ENCODE assay signal across 9 cellular contexts in the genomic region with DNA sequence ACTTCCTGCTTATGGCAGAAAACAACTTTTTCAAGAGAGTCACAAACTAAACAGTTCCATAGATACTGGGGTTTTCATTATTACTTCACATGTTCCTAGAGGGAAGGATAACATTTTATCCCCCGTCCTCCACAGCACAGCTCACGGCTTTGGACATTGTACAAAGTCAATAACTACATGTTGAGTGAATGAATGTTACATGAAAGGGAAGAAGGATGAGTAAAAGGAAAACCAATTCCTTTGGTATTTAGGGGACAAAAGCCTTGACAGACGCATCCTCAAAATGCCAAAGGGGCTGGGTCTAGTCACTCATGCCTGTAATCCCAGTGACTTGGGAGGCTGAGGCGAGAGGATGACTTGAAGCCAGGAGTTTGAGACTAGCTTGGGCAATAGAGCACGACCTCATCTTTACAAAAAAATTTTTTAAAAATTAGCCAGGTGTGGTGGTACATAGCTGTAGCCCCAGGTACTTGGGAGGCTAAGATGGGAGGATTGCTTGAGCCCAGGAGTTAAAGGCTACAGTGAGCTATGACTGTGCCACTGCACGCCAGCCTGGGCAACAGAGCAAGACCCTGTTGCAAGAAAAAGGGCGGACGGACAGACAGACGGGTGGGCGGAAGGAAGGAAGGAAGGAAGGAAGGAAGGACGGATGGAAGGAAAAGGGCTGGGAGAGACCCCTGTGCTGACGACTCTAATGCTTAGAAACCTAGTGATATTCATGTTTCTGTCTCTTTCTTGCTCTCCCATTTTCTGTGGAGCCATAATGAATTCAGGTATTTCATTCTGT. TPM values are rescaled to one million over a fixed set of nuclear protein-coding genes. Genes with fewer than 3 reads are reported as not detected.
DNase-seq lines count a peak whose midpoint lies in the region; ATAC-seq and TF ChIP-seq lines count a peak whose summit lies in the region.
"Had no signal": no experiment of that assay in that cellular context is flagged by ENCODE, and none has a peak within 500 bp of the region (broad histone marks: within the 10 kb centered on the region; RNA-seq: fewer than 3 reads in every experiment).

No MANE protein-coding gene starts in this region.

- peaks cover 89% of the 10 kb centered on the region for H3K36me3 Mint-ChIP-seq in CD4-positive, alpha-beta T cell (ENCODE audit: low read depth)
- H3K36me3 Mint-ChIP-seq in endothelial cell (ENCODE audit: low read depth, unreplicated experiment): peaks cover 60% of the 10 kb centered on the region

- TF ChIP-seq POLR2A in gastrocnemius medialis (IDR thresholded peaks at IDR 0.05): no peak

- H3K4me1 Mint-ChIP-seq in CD4-positive, alpha-beta T cell (ENCODE audit: low read depth): peaks cover 46% of the 10 kb centered on the region
- H3K4me1 Mint-ChIP-seq in endothelial cell (ENCODE audit: unreplicated experiment): peaks cover 29% of the 10 kb centered on the region

- intact Hi-C loops in CD4-positive, alpha-beta T cell (cut with DNase I, micrococcal nuclease): no loop called here
- intact Hi-C loops in gastrocnemius medialis (cut with DNase I; ENCODE audit: low total_unique reads): loop anchor here (5.0 kb wide), 1 partner anchor 520 kb away; the partner anchor contains the start of gene RORC

- DNase-seq in CD4-positive, alpha-beta T cell: no peak
- DNase-seq in RWPE2 (ENCODE audit: low spot score): no peak
- no peak for DNase-seq in endothelial cell (ENCODE audit: low spot score)
- DNase-seq in gastrocnemius medialis: no peak
- DNase-seq in GOT3 (lab: John Stamatoyannopoulos, UW): no peak
- DNase-seq in NCI-H2171 (lab: John Stamatoyannopoulos, UW): no peak
- DNase-seq in NCI-H1092 treated with DMSO at 0.1 percent for 48 hours (lab: John Stamatoyannopoulos, UW): no peak
- DNase-seq: activated CD4-positive, alpha-beta T cell treated with anti-CD3 and anti-CD28 coated beads for 1 hour had no signal

- ATAC-seq in CD4-positive, alpha-beta T cell (ENCODE audit: poor library complexity): no peak
- no peak for ATAC-seq in RWPE2 (ENCODE audit: low read depth)
- ATAC-seq in gastrocnemius medialis: no peak
- no peak for ATAC-seq in HG03565 (IDR thresholded peaks at IDR 0.05; ENCODE audit: unreplicated experiment)

- no peaks in the 10 kb centered on the region for H3K9me3 ChIP-seq in CD4-positive, alpha-beta T cell (ENCODE audit: control insufficient read depth, low read length)
- H3K9me3 ChIP-seq in RWPE2 (ENCODE audit: severe bottlenecking): no peaks in the 10 kb centered on the region
- no peaks in the 10 kb centered on the region for H3K9me3 ChIP-seq in gastrocnemius medialis

- H3K27ac Mint-ChIP-seq in CD4-positive, alpha-beta T cell: peak overlapping the region; percentile 59
- no peak overlapping the region for H3K27ac Mint-ChIP-seq in endothelial cell (ENCODE audit: unreplicated experiment)

- H3K9me3 Mint-ChIP-seq in CD4-positive, alpha-beta T cell: no peaks in the 10 kb centered on the region
- no peaks in the 10 kb centered on the region for H3K9me3 Mint-ChIP-seq in endothelial cell (ENCODE audit: unreplicated experiment)

- peaks cover 22% of the 10 kb centered on the region for H3K4me1 ChIP-seq in RWPE2 (ENCODE audit: insufficient read depth, poor library complexity, severe bottlenecking)
- H3K4me1 ChIP-seq in gastrocnemius medialis: peaks cover 55 to 69% of the 10 kb centered on the region in 2 donors

- no peaks in the 10 kb centered on the region for H3K27me3 Mint-ChIP-seq in CD4-positive, alpha-beta T cell
- H3K27me3 Mint-ChIP-seq in endothelial cell (ENCODE audit: unreplicated experiment): peaks cover 2% of the 10 kb centered on the region

- no peak overlapping the region for H3K4me3 Mint-ChIP-seq in CD4-positive, alpha-beta T cell
- H3K4me3 Mint-ChIP-seq in endothelial cell (ENCODE audit: unreplicated experiment): peak overlapping the region; percentile 42

- H3K4me3 ChIP-seq in RWPE2 (ENCODE audit: severe bottlenecking) (no peak overlapping the region), gastrocnemius medialis (peak overlapping the region in 1 of 4 donors; percentile 8)

- H3K27ac ChIP-seq in CD4-positive, alpha-beta T cell (ENCODE audit: low read depth, low read length): peak overlapping the region; percentile 39
- H3K27ac ChIP-seq in RWPE2 (ENCODE audit: poor library complexity, severe bottlenecking) (peak overlapping the region; percentile 57), gastrocnemius medialis (peak overlapping the region; percentile 91 to 95 (median 93))

- H3K27me3 ChIP-seq in CD4-positive, alpha-beta T cell (ENCODE audit: control insufficient read depth, insufficient read depth, low read length): no peaks in the 10 kb centered on the region
- H3K27me3 ChIP-seq in RWPE2 (ENCODE audit: insufficient read depth, poor library complexity, severe bottlenecking): no peaks in the 10 kb centered on the region
- no peaks in the 10 kb centered on the region for H3K27me3 ChIP-seq in gastrocnemius medialis

- in situ Hi-C loops in gastrocnemius medialis (cut with MboI; ENCODE audit: low sequenced_read_pairs in 4 of 4): no loop called here

- no peak for TF ChIP-seq CTCF in CD4-positive, alpha-beta T cell (IDR thresholded peaks at IDR 0.05)
- no peak for TF ChIP-seq CTCF in RWPE2 (IDR thresholded peaks at IDR 0.05; ENCODE audit: poor library complexity, severe bottlenecking)
- TF ChIP-seq CTCF in endothelial cell (IDR thresholded peaks at IDR 0.05; ENCODE audit: unreplicated experiment): no peak
- TF ChIP-seq CTCF in gastrocnemius medialis (IDR thresholded peaks at IDR 0.05 in 4 of 5, conservative IDR thresholded peaks at IDR 0.05 in 1 of 5): no peak

- H3K36me3 ChIP-seq in RWPE2 (ENCODE audit: low read depth): peaks cover 80% of the 10 kb centered on the region
- peaks cover 0 to 36% of the 10 kb centered on the region in 2 donors for H3K36me3 ChIP-seq in gastrocnemius medialis

- POLR2A ChIA-PET in CD4-positive, alpha-beta T cell (lab: Charles Lee): interaction anchor here (0.6 to 2.1 kb wide), 2 partner anchors 15 to 85 kb away, joined by 3 to 8 read pairs; partner anchors contain the start of gene PI4KB

- CTCF ChIA-PET in CD4-positive, alpha-beta T cell (lab: Charles Lee): interaction anchor here (2.0 to 3.3 kb wide), 2 partner anchors 11 to 28 kb away, joined by 11 to 14 read pairs; no protein-coding TSS in a partner anchor

RNA-seq across cellular contexts. Expression of gene PI4KB, which starts 14.6 kb away (rescaled TPM):
- total RNA-seq in CD4-positive, alpha-beta T cell: 10 to 100 TPM; 50.2 to 51.0 TPM
- total RNA-seq in endothelial cell (ENCODE audit: unreplicated experiment) (50.3 TPM), gastrocnemius medialis (10 to 100 TPM; 65.5 to 98.1 (median 77.3) TPM)

RNA-seq across cellular contexts. Expression of gene ZNF687, which starts 30.5 kb away (rescaled TPM):
- total RNA-seq in CD4-positive, alpha-beta T cell: 10 to 100 TPM; 38.9 to 40.0 TPM
- total RNA-seq in endothelial cell (ENCODE audit: unreplicated experiment) (29.9 TPM), gastrocnemius medialis (10 to 100 TPM; 11.9 to 19.6 (median 16.6) TPM)

RNA-seq across cellular contexts. Expression of gene RFX5, which starts 34.4 kb away (rescaled TPM):
- total RNA-seq in CD4-positive, alpha-beta T cell: 10 to 100 TPM; 62.0 to 65.7 TPM
- 51.6 TPM for total RNA-seq in endothelial cell (ENCODE audit: unreplicated experiment)
- total RNA-seq in gastrocnemius medialis: 10 to 100 TPM; 11.4 to 24.0 (median 20.6) TPM

RNA-seq across cellular contexts. Expression of gene PSMD4, which starts 58.1 kb away (rescaled TPM):
- total RNA-seq in CD4-positive, alpha-beta T cell: 10 to 100 TPM; 57.2 TPM
- total RNA-seq in endothelial cell (ENCODE audit: unreplicated experiment): 186 TPM
- 100 to 1,000 TPM; 263 to 439 (median 340) TPM for total RNA-seq in gastrocnemius medialis

RNA-seq across cellular contexts. Expression of gene SELENBP1, which starts 59.9 kb away (rescaled TPM):
- not detected for total RNA-seq in CD4-positive, alpha-beta T cell
- total RNA-seq in endothelial cell (ENCODE audit: unreplicated experiment) (15.6 TPM), gastrocnemius medialis (10 to 100 TPM; 30.9 to 70.2 (median 42.3) TPM)

Comparison
In these comparisons a context has a peak if more than half of its experiments do, and no peak if none do; other contexts are left out.
1. H3K27ac ChIP-seq: peak in every context shown above with its lines; median percentile 93 in gastrocnemius medialis; 57 in RWPE2; 39 in CD4-positive, alpha-beta T cell.